Comparison of ENCODE assay signal across 14 cellular contexts in the genomic region with DNA sequence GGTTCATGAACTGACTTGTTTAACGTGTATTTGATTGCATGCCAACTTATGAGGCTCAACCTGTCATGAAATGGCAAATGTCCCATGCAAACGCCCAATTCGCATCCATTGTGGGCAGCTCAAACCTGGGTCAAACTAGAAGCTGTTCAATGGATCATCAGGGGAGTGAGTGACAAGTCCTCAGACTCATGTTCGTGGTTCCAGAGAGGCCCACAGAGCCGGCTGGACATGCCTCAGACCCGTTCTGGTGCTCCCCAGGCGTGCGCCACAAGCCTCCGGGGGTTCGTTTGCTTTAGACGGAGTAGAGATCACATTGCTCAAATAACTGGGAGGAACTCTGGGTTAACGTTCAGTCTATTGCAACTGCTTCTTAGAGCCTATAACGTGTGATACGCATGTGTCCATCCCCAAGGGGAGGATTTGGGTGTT. TPM values are rescaled to one million over a fixed set of nuclear protein-coding genes. Genes with fewer than 3 reads are reported as not detected.
"Had no signal": no experiment of that assay in that cellular context is flagged by ENCODE, and none has a peak within 500 bp of the region (broad histone marks: within the 10 kb centered on the region; RNA-seq: fewer than 3 reads in every experiment).

No MANE protein-coding gene starts in this region.

- H3K27ac ChIP-seq: adrenal gland, testis had no signal

- H3K36me3 ChIP-seq: adrenal gland had no signal

- H3K27me3 ChIP-seq: adrenal gland, testis had no signal

- H3K9me3 ChIP-seq: adrenal gland, testis had no signal

- DNase-seq: activated naive CD4-positive, alpha-beta T cell treated with anti-CD3 and anti-CD28 coated beads, Interleukin-2, amount 50 U/mL, for 16 hours; activated T-cell treated with anti-CD3 and anti-CD28 coated beads, Interleukin-2, amount 50 U/mL, for 1 hour; adrenal gland; central memory CD4-positive, alpha-beta T cell; cortex of kidney; effector CD8-positive, alpha-beta T cell; glutamatergic neuron; stimulated activated CD4-positive, alpha-beta T cell treated with anti-CD3 and anti-CD28 coated beads, Interleukin-4, amount 100 ng/mL, for 24 hours; testis had no signal

- H3K4me3 ChIP-seq: adrenal gland, testis had no signal

- H3K4me1 ChIP-seq: adrenal gland, testis had no signal

RNA-seq across cellular contexts. Expression of a gene that starts 15.0 kb away (rescaled TPM):
- total RNA-seq: neural crest cell; osteocyte; pulmonary artery endothelial cell; T-helper 1 cell treated with Interleukin-12 subunit alpha and Interleukin-12 subunit beta and Interleukin-4 antibody, amounts not matched to agents 30 ng/mL and 1 ng/mL, for 36 hours; ureter had no signal
